ENCODE assay signal across 1 cellular context in genomic region chr9:88256216-88256615, GRCh38.
TF ChIP-seq lines count a peak whose summit lies in the region.

No MANE protein-coding gene starts in this region.

TF ChIP-seq in GM23338, 12 proteins besides CTCF, POLR2A, EP300 and RAD21 (continued from another document):
- TF ChIP-seq REST (IDR thresholded peaks at IDR 0.05; ENCODE audit: unreplicated experiment) (no peak), JUNB (IDR thresholded peaks at IDR 0.05; ENCODE audit: unreplicated experiment) (no peak), NANOG (IDR thresholded peaks at IDR 0.05; ENCODE audit: borderline replicate concordance) (no peak), EZH2phosphoT487 (IDR thresholded peaks at IDR 0.05; ENCODE audit: unreplicated experiment) (no peak), CREB1 (CRISPR knock-in tag; IDR thresholded peaks at IDR 0.05; ENCODE audit: low read depth) (no peak), POLR2AphosphoS5 (IDR thresholded peaks at IDR 0.05; ENCODE audit: low read depth) (no peak)
